ENCODE assay signal across 16 cellular contexts in genomic region chr6:105562027-105562426, GRCh38.
DNase-seq lines count a peak whose midpoint lies in the region; ATAC-seq and TF ChIP-seq lines count a peak whose summit lies in the region.
"Had no signal": no experiment of that assay in that cellular context is flagged by ENCODE, and none has a peak within 500 bp of the region (broad histone marks: within the 10 kb centered on the region; RNA-seq: fewer than 3 reads in every experiment).

No MANE protein-coding gene starts in this region.

- no peak overlapping the region for H2AK9ac ChIP-seq in IMR-90 (replicated peaks; ENCODE audit: low read depth, low read length, poor library complexity)

- H3K27ac ChIP-seq in IMR-90 (ENCODE audit: insufficient read depth, low read length) = no peak overlapping the region
- H3K27ac ChIP-seq: C4-2B had no signal

- TF ChIP-seq POLR2A in IMR-90 (IDR thresholded peaks at IDR 0.05; ENCODE audit: low read depth, low read length) = no peak

- peaks cover 8% of the 10 kb centered on the region for H3K9me3 Mint-ChIP-seq in natural killer cell treated with Interleukin-12 subunit alpha and Interleukin-12 subunit beta and Interleukin-15 and Interleukin-18, amount 100 ng/mL, for 72 hours
- no peaks in the 10 kb centered on the region for H3K9me3 Mint-ChIP-seq in natural killer cell
- H3K9me3 Mint-ChIP-seq in stimulated activated effector memory CD8-positive, alpha-beta T cell treated with anti-CD3 and anti-CD28 coated beads, Interleukin-12 subunit alpha, Interleukin-12 subunit beta, amount 100 ng/mL, for 72 hours = peaks cover 7% of the 10 kb centered on the region

- H3K9ac ChIP-seq in IMR-90 (ENCODE audit: low read depth, low read length) (no peak overlapping the region), adipocyte (ENCODE audit: low read length) (no peak overlapping the region)

- no peak overlapping the region for H2BK5ac ChIP-seq in IMR-90 (ENCODE audit: low read depth, low read length, poor library complexity, severe bottlenecking)

- H3K4ac ChIP-seq in IMR-90 (ENCODE audit: low read depth, low read length) = no peak overlapping the region

- no peak overlapping the region for H3K4me2 ChIP-seq in IMR-90 (ENCODE audit: low read depth, low read length)

- no peak overlapping the region for H2AFZ ChIP-seq in IMR-90 (replicated peaks; ENCODE audit: low read length, poor library complexity)

- H3K56ac ChIP-seq in IMR-90 (ENCODE audit: extremely low read depth, insufficient read depth, low read length) = no peak overlapping the region

- H4K91ac ChIP-seq in IMR-90 (ENCODE audit: insufficient read depth, low read depth, low read length) = no peak overlapping the region

- no peak overlapping the region for H2BK20ac ChIP-seq in IMR-90 (ENCODE audit: low read depth, low read length)

- TF ChIP-seq CTCF in natural killer cell (IDR thresholded peaks at IDR 0.05) (no peak), IMR-90 (conservative IDR thresholded peaks at IDR 0.05; ENCODE audit: low read depth, low read length) (no peak)

- in situ Hi-C loops in IMR-90 (cut with MboI; ENCODE audit: low sequenced_read_pairs) = no loop called here

- no peak overlapping the region for H3K23ac ChIP-seq in IMR-90 (ENCODE audit: low read depth, low read length)

- H3K9me1 ChIP-seq in IMR-90 (ENCODE audit: insufficient read depth, low read length) = no peaks in the 10 kb centered on the region

- no peak overlapping the region for H2BK120ac ChIP-seq in IMR-90 (ENCODE audit: low read depth, low read length)

- CTCF ChIA-PET in IMR-90 (lab: Yijun Ruan, JAX) = interaction anchor here (0.6 kb wide), 1 partner anchor 915 kb away, joined by 3 read pairs; no protein-coding TSS in a partner anchor

- no peak for ATAC-seq in natural killer cell treated with Interleukin-12 subunit alpha and Interleukin-12 subunit beta and Interleukin-15 and Interleukin-18, amount 100 ng/mL, for 72 hours
- ATAC-seq in natural killer cell (no peak), IMR-90 (ENCODE audit: low read depth) (no peak), GM18870 (IDR thresholded peaks at IDR 0.05; ENCODE audit: unreplicated experiment) (no peak), GM19467 (IDR thresholded peaks at IDR 0.05; ENCODE audit: unreplicated experiment) (no peak), GM21526 (IDR thresholded peaks at IDR 0.05; ENCODE audit: low FRiP score, unreplicated experiment) (no peak)
- ATAC-seq in stimulated activated effector memory CD8-positive, alpha-beta T cell treated with anti-CD3 and anti-CD28 coated beads, Interleukin-12 subunit alpha, Interleukin-12 subunit beta, amount 100 ng/mL, for 72 hours = no peak
- ATAC-seq: CD8-positive, alpha-beta T cell; HCT116 had no signal

- H3K9me3 ChIP-seq in IMR-90 (ENCODE audit: control insufficient read depth, insufficient read depth, low read length) (peaks cover 2% of the 10 kb centered on the region; the same call in 1 of the 2 replicates), adipocyte (ENCODE audit: control insufficient read depth, low read length) (peaks cover 3% of the 10 kb centered on the region)

- DNase-seq in natural killer cell treated with Interleukin-12 subunit alpha and Interleukin-12 subunit beta and Interleukin-15 and Interleukin-18, amount 100 ng/mL, for 72 hours (ENCODE audit: low spot score) = no peak
- no peak for DNase-seq in natural killer cell
- no peak for DNase-seq in IMR-90
- peak; percentile 51 for DNase-seq in adipocyte (ENCODE audit: low read depth)
- no peak for DNase-seq in stimulated activated effector memory CD8-positive, alpha-beta T cell treated with anti-CD3 and anti-CD28 coated beads, Interleukin-12 subunit alpha, Interleukin-12 subunit beta, amount 100 ng/mL, for 72 hours (ENCODE audit: low spot score in 2 of 2)
- DNase-seq: ACHN; CD8-positive, alpha-beta T cell; GOT3; H7; HFFc6; KG1 had no signal

- peak overlapping the region; percentile 68 to 74 for H3K27ac Mint-ChIP-seq in natural killer cell treated with Interleukin-12 subunit alpha and Interleukin-12 subunit beta and Interleukin-15 and Interleukin-18, amount 100 ng/mL, for 72 hours
- no peak overlapping the region for H3K27ac Mint-ChIP-seq in natural killer cell
- peak overlapping the region; percentile 60 for H3K27ac Mint-ChIP-seq in stimulated activated effector memory CD8-positive, alpha-beta T cell treated with anti-CD3 and anti-CD28 coated beads, Interleukin-12 subunit alpha, Interleukin-12 subunit beta, amount 100 ng/mL, for 72 hours
- H3K27ac Mint-ChIP-seq: CD8-positive, alpha-beta T cell; HFFc6 had no signal

- dilution Hi-C loops in IMR-90 (cut with HindIII; ENCODE audit: low sequenced_read_pairs, unreplicated experiment) = no loop called here

- WGBS in IMR-90 (ENCODE audit: extremely low coverage in 2 of 2, insufficient read length in 1 of 2), 2 experiments = no CpG with 5 or more reads among the region's 1 CpG

- H3K79me1 ChIP-seq in IMR-90 (ENCODE audit: low read depth in 1 of 2, low read length in 2 of 2) = no peaks in the 10 kb centered on the region

- H3K14ac ChIP-seq in IMR-90 (replicated peaks; ENCODE audit: low read depth, low read length) = no peak overlapping the region

- H3K4me1 ChIP-seq in IMR-90 (ENCODE audit: control insufficient read depth, insufficient read depth, low read length) = no peaks in the 10 kb centered on the region
- peaks cover 12% of the 10 kb centered on the region for H3K4me1 ChIP-seq in adipocyte (ENCODE audit: control insufficient read depth, insufficient read depth, low read length)

- intact Hi-C loops in natural killer cell (cut with micrococcal nuclease) (no loop called here), IMR-90 (cut with micrococcal nuclease) (no loop called here)

- H4K20me1 ChIP-seq in IMR-90 (ENCODE audit: insufficient read depth, low read length) = no peaks in the 10 kb centered on the region

- POLR2A ChIA-PET in IMR-90 (lab: Charles Lee; ENCODE audit: unreplicated experiment) = no interaction called here

- TF ChIP-seq RAD21 in IMR-90 (IDR thresholded peaks at IDR 0.05; ENCODE audit: low read length) = no peak

- H4K8ac ChIP-seq in IMR-90 (ENCODE audit: low read depth in 2 of 2, low read length in 2 of 2) = no peak overlapping the region

- no TSS peak for BruUV-seq in IMR-90 (replicated peaks; lab: Mats Ljungman, UMichigan)

- H3K4me3 ChIP-seq in IMR-90 (ENCODE audit: insufficient read depth, low read depth, low read length) = no peak overlapping the region
- no peak overlapping the region for H3K4me3 ChIP-seq in adipocyte (ENCODE audit: low read length)

- peaks cover 22% of the 10 kb centered on the region for H3K36me3 Mint-ChIP-seq in natural killer cell treated with Interleukin-12 subunit alpha and Interleukin-12 subunit beta and Interleukin-15 and Interleukin-18, amount 100 ng/mL, for 72 hours
- H3K36me3 Mint-ChIP-seq in natural killer cell = no peaks in the 10 kb centered on the region
- H3K36me3 Mint-ChIP-seq in stimulated activated effector memory CD8-positive, alpha-beta T cell treated with anti-CD3 and anti-CD28 coated beads, Interleukin-12 subunit alpha, Interleukin-12 subunit beta, amount 100 ng/mL, for 72 hours = no peaks in the 10 kb centered on the region
- H3K36me3 Mint-ChIP-seq: CD8-positive, alpha-beta T cell had no signal

- no peak overlapping the region for H4K5ac ChIP-seq in IMR-90 (ENCODE audit: low read depth, low read length)

- H3K36me3 ChIP-seq in IMR-90 (ENCODE audit: control insufficient read depth, insufficient read depth, low read length) (no peaks in the 10 kb centered on the region), adipocyte (ENCODE audit: control insufficient read depth, insufficient read depth, low read length, severe bottlenecking) (no peaks in the 10 kb centered on the region)

- H3K27me3 ChIP-seq in IMR-90 (ENCODE audit: control insufficient read depth, insufficient read depth, low read length) (no peaks in the 10 kb centered on the region), adipocyte (replicated peaks; ENCODE audit: control insufficient read depth, insufficient read depth, low read length) (no peaks in the 10 kb centered on the region)

- H3K18ac ChIP-seq in IMR-90 (ENCODE audit: low read depth, low read length) = no peak overlapping the region

- peaks cover 9% of the 10 kb centered on the region in 2 donors for H3K27me3 Mint-ChIP-seq in natural killer cell treated with Interleukin-12 subunit alpha and Interleukin-12 subunit beta and Interleukin-15 and Interleukin-18, amount 100 ng/mL, for 72 hours
- peaks cover 5 to 7% of the 10 kb centered on the region in 2 donors for H3K27me3 Mint-ChIP-seq in natural killer cell (ENCODE audit: low read depth in 2 of 2)

- H3K4me3 Mint-ChIP-seq in natural killer cell treated with Interleukin-12 subunit alpha and Interleukin-12 subunit beta and Interleukin-15 and Interleukin-18, amount 100 ng/mL, for 72 hours = peak overlapping the region; percentile 46
- no peak overlapping the region for H3K4me3 Mint-ChIP-seq in natural killer cell
- H3K4me3 Mint-ChIP-seq in stimulated activated effector memory CD8-positive, alpha-beta T cell treated with anti-CD3 and anti-CD28 coated beads, Interleukin-12 subunit alpha, Interleukin-12 subunit beta, amount 100 ng/mL, for 72 hours = no peak overlapping the region
- H3K4me3 Mint-ChIP-seq: CD8-positive, alpha-beta T cell; HFFc6 had no signal

- H2AK5ac ChIP-seq in IMR-90 (ENCODE audit: low read depth, low read length) = no peak overlapping the region

- H2BK15ac ChIP-seq in IMR-90 (ENCODE audit: low read depth, low read length) = no peak overlapping the region

- peaks cover 12 to 29% of the 10 kb centered on the region in 2 donors for H3K4me1 Mint-ChIP-seq in natural killer cell treated with Interleukin-12 subunit alpha and Interleukin-12 subunit beta and Interleukin-15 and Interleukin-18, amount 100 ng/mL, for 72 hours (ENCODE audit: low read depth in 2 of 2)
- H3K4me1 Mint-ChIP-seq in natural killer cell = no peaks in the 10 kb centered on the region
- peaks cover 28% of the 10 kb centered on the region for H3K4me1 Mint-ChIP-seq in stimulated activated effector memory CD8-positive, alpha-beta T cell treated with anti-CD3 and anti-CD28 coated beads, Interleukin-12 subunit alpha, Interleukin-12 subunit beta, amount 100 ng/mL, for 72 hours

TF ChIP-seq in IMR-90, 13 proteins besides CTCF, POLR2A, EP300 and RAD21:
- TF ChIP-seq CEBPB (IDR thresholded peaks at IDR 0.05; ENCODE audit: low read depth, low read length) (0 out of 2 replicates have a peak, but pooled peaks have one; percentile 9), ELK1 (IDR thresholded peaks at IDR 0.05; ENCODE audit: borderline replicate concordance, low read depth, low read length) (no peak)
TF ChIP-seq in IMR-90: peak in this region for 1.

Comparison
In these comparisons a context has a peak if more than half of its experiments do, and no peak if none do; other contexts are left out.
1. H3K27ac Mint-ChIP-seq: peak in natural killer cell treated with Interleukin-12 subunit alpha and Interleukin-12 subunit beta and Interleukin-15 and Interleukin-18, amount 100 ng/mL, for 72 hours (2 of 2) and stimulated activated effector memory CD8-positive, alpha-beta T cell treated with anti-CD3 and anti-CD28 coated beads, Interleukin-12 subunit alpha, Interleukin-12 subunit beta, amount 100 ng/mL, for 72 hours (single experiment); none in natural killer cell (0 of 2).